27 cellular contexts compared by ENCODE assay signal in genomic region chr3:39896184-39896583, GRCh38.
"Had no signal": no experiment of that assay in that cellular context is flagged by ENCODE, and none has a peak within 500 bp of the region (broad histone marks: within the 10 kb centered on the region; RNA-seq: fewer than 3 reads in every experiment).

No MANE protein-coding gene starts in this region.

- H3K9me3 Mint-ChIP-seq: naive thymus-derived CD8-positive, alpha-beta T cell; nephron progenitor cell; stimulated activated naive CD8-positive, alpha-beta T cell treated with anti-CD3 and anti-CD28 coated beads, Interleukin-15, amount 100 ng/mL, for 72 hours had no signal

- H3K9me3 ChIP-seq: gastrocnemius medialis, heart left ventricle, lower lobe of right lung, prostate gland, right atrium auricular region, suprapubic skin, vagina had no signal

- DNase-seq: dorsolateral prefrontal cortex; effector CD4-positive, alpha-beta T cell; foreskin fibroblast; gastrocnemius medialis; heart left ventricle; kidney; left ventricle myocardium superior; lower lobe of right lung; naive thymus-derived CD8-positive, alpha-beta T cell; nephron progenitor cell; nucleus accumbens; stimulated activated CD4-positive, alpha-beta T cell treated with anti-CD3 and anti-CD28 coated beads, Interleukin-12 subunit alpha, Interleukin-12 subunit beta, amount 100 ng/mL, for 4 hours; stimulated activated CD4-positive, alpha-beta T cell treated with anti-CD3 and anti-CD28 coated beads, Interleukin-1b, Interleukin-23, amount 100 ng/mL, for 48 hours; stimulated activated CD4-positive, alpha-beta T cell treated with anti-CD3 and anti-CD28 coated beads, Interleukin-4, amount 100 ng/mL, for 1 hour; stimulated activated CD8-positive, alpha-beta memory T cell treated with anti-CD3 and anti-CD28 coated beads, Interleukin-4, amount 100 ng/mL, for 48 hours; stimulated activated naive CD4-positive, alpha-beta T cell; stimulated activated naive CD8-positive, alpha-beta T cell treated with anti-CD3 and anti-CD28 coated beads, Interleukin-15, amount 100 ng/mL, for 72 hours; trophoblast cell had no signal

- H3K4me3 ChIP-seq: dorsolateral prefrontal cortex, gastrocnemius medialis, heart left ventricle, hepatocyte, lower lobe of right lung, prostate gland, right atrium auricular region, smooth muscle cell, suprapubic skin, vagina had no signal

- H3K36me3 Mint-ChIP-seq: naive thymus-derived CD8-positive, alpha-beta T cell had no signal

- H3K27ac Mint-ChIP-seq: naive thymus-derived CD8-positive, alpha-beta T cell; nephron progenitor cell; stimulated activated naive CD8-positive, alpha-beta T cell treated with anti-CD3 and anti-CD28 coated beads, Interleukin-15, amount 100 ng/mL, for 72 hours had no signal

- H3K4me3 Mint-ChIP-seq: naive thymus-derived CD8-positive, alpha-beta T cell; nephron progenitor cell; stimulated activated naive CD8-positive, alpha-beta T cell treated with anti-CD3 and anti-CD28 coated beads, Interleukin-15, amount 100 ng/mL, for 72 hours had no signal

- ATAC-seq: esophagus mucosa; gastrocnemius medialis; heart left ventricle; left ventricle myocardium superior; lower lobe of right lung; naive thymus-derived CD8-positive, alpha-beta T cell; sciatic nerve; stimulated activated naive CD8-positive, alpha-beta T cell treated with anti-CD3 and anti-CD28 coated beads, Interleukin-15, amount 100 ng/mL, for 72 hours had no signal

- H3K4me1 Mint-ChIP-seq: naive thymus-derived CD8-positive, alpha-beta T cell; nephron progenitor cell; stimulated activated naive CD8-positive, alpha-beta T cell treated with anti-CD3 and anti-CD28 coated beads, Interleukin-15, amount 100 ng/mL, for 72 hours had no signal

- H3K4me1 ChIP-seq: gastrocnemius medialis, heart left ventricle, lower lobe of right lung, prostate gland, right atrium auricular region, suprapubic skin, vagina had no signal

- H3K36me3 ChIP-seq: gastrocnemius medialis, heart left ventricle, lower lobe of right lung, prostate gland, right atrium auricular region, suprapubic skin, vagina had no signal

- H3K27me3 ChIP-seq: dorsolateral prefrontal cortex, gastrocnemius medialis, heart left ventricle, hepatocyte, right atrium auricular region, suprapubic skin, vagina had no signal

- H3K27ac ChIP-seq: dorsolateral prefrontal cortex, epithelial cell of prostate, gastrocnemius medialis, heart left ventricle, hepatocyte, lower lobe of right lung, prostate gland, right atrium auricular region, suprapubic skin, vagina had no signal

- H3K27me3 Mint-ChIP-seq: stimulated activated naive CD8-positive, alpha-beta T cell treated with anti-CD3 and anti-CD28 coated beads, Interleukin-15, amount 100 ng/mL, for 72 hours had no signal
